ENCODE assay signal across 8 cellular contexts in genomic region chr19:41310031-41310831, GRCh38. TPM values are rescaled to one million over a fixed set of nuclear protein-coding genes. Genes with fewer than 3 reads are reported as not detected.
DNase-seq lines count a peak whose midpoint lies in the region; ATAC-seq, FAIRE-seq and TF ChIP-seq lines count a peak whose summit lies in the region.

Gene CCDC97, plus strand, starts transcription at chr19:41310172. Its CDS starts 139 bp downstream, at chr19:41310311.

- no peaks in the 10 kb centered on the region for H3K9me1 ChIP-seq in endothelial cell of umbilical vein (replicated peaks; ENCODE audit: control insufficient read depth, extremely low read depth, insufficient read depth, low read length)

- no TSS peak for BruUV-seq in endothelial cell of umbilical vein (replicated peaks; lab: Mats Ljungman, UMichigan)

- H3K79me2 ChIP-seq in OCI-LY1 (ENCODE audit: insufficient read depth, low read length) = peaks cover 9% of the 10 kb centered on the region
- H3K79me2 ChIP-seq in endothelial cell of umbilical vein (ENCODE audit: control insufficient read depth, insufficient read depth, low read length) = peaks cover 37% of the 10 kb centered on the region

- no peak for TF ChIP-seq CTCF in OCI-LY1 (IDR thresholded peaks at IDR 0.05; ENCODE audit: low read length)
- TF ChIP-seq CTCF in endothelial cell of umbilical vein (IDR thresholded peaks at IDR 0.05; ENCODE audit: extremely low read depth in 1 of 2, insufficient read depth in 1 of 2, low read depth in 1 of 2, low read length in 2 of 2) = no peak

- H3K9me2 ChIP-seq in OCI-LY1 (ENCODE audit: low read depth, low read length) = no peaks in the 10 kb centered on the region

- DNase-seq in CMK (ENCODE audit: low read depth) (peak; percentile 86), endothelial cell of umbilical vein (ENCODE audit: low read depth, low spot score) (peak; percentile 91), middle frontal gyrus (ENCODE audit: extremely low spot score, low spot score) (peak; percentile 75)
- peak; percentile 95 for DNase-seq in activated CD8-positive, alpha-beta memory T cell treated with anti-CD3 and anti-CD28 coated beads, Interleukin-2, amount 50 U/mL, for 48 hours
- peak; percentile 68 to 82 for DNase-seq in stimulated activated CD8-positive, alpha-beta memory T cell treated with anti-CD3 and anti-CD28 coated beads, Interleukin-4, amount 100 ng/mL, for 1 hour (ENCODE audit: low read depth in 2 of 2, low spot score in 1 of 2)

- intact Hi-C loops in endothelial cell of umbilical vein (cut with micrococcal nuclease) = loop anchor here (1.0 kb wide), 1 partner anchor 42 kb away; no protein-coding TSS in a partner anchor

- H3K4me2 ChIP-seq in OCI-LY1 (ENCODE audit: low read length) (peak within 1 kb of the TSS; percentile 97), endothelial cell of umbilical vein (ENCODE audit: insufficient read depth, low read length) (peak within 1 kb of the TSS; percentile 95)

- dilution Hi-C loops in endothelial cell of umbilical vein (cut with MboI; ENCODE audit: extremely low pct_ligation_motif_present, low sequenced_read_pairs) = no loop called here

- no peak within 1 kb of the TSS for H2AFZ ChIP-seq in OCI-LY1 (ENCODE audit: low read length)
- peak within 1 kb of the TSS; percentile 51 for H2AFZ ChIP-seq in endothelial cell of umbilical vein (ENCODE audit: low read depth, low read length)

- ATAC-seq in GM19468 (IDR thresholded peaks at IDR 0.05; ENCODE audit: extremely low read depth, unreplicated experiment) = peak; percentile 45

- H3F3A ChIP-seq in OCI-LY1 (ENCODE audit: insufficient read depth, low read length) = peaks cover 9% of the 10 kb centered on the region; the same call in 1 of the 2 replicates

- H3K9ac ChIP-seq in HUES48 (ENCODE audit: low read depth, low read length) = peak within 1 kb of the TSS; percentile 89
- peak within 1 kb of the TSS; percentile 96 for H3K9ac ChIP-seq in OCI-LY1 (ENCODE audit: low read length)
- peak within 1 kb of the TSS; percentile 83 for H3K9ac ChIP-seq in endothelial cell of umbilical vein (replicated peaks; ENCODE audit: extremely low read depth, insufficient read depth, low read length)

- H3K4me3 ChIP-seq in HUES48 (ENCODE audit: low read depth, low read length) (peak within 1 kb of the TSS; percentile 92), OCI-LY1 (ENCODE audit: low read depth, low read length, poor library complexity, severe bottlenecking) (peak within 1 kb of the TSS; percentile 83), endothelial cell of umbilical vein (replicated peaks in 1 of 3; ENCODE audit: insufficient read depth in 1 of 3, low read depth in 1 of 3, low read length in 3 of 3) (peak within 1 kb of the TSS; percentile 71 to 97 (median 81))

- H3K27me3 ChIP-seq in HUES48 (ENCODE audit: control insufficient read depth, insufficient read depth, low read length) = no peaks in the 10 kb centered on the region
- H3K27me3 ChIP-seq in OCI-LY1 (ENCODE audit: insufficient read depth, low read length) = no peaks in the 10 kb centered on the region
- no peaks in the 10 kb centered on the region for H3K27me3 ChIP-seq in endothelial cell of umbilical vein (ENCODE audit: control insufficient read depth in 2 of 2, insufficient read depth in 2 of 2, low read length in 2 of 2)

- FAIRE-seq in endothelial cell of umbilical vein (lab: Jason Lieb, UNC) = peak; percentile 95

- H3K9me3 ChIP-seq in HUES48 (ENCODE audit: control insufficient read depth, insufficient read depth, low read length) = no peaks in the 10 kb centered on the region
- H3K9me3 ChIP-seq in OCI-LY1 (ENCODE audit: low read length) = no peaks in the 10 kb centered on the region
- no peaks in the 10 kb centered on the region for H3K9me3 ChIP-seq in endothelial cell of umbilical vein (replicated peaks; ENCODE audit: control insufficient read depth, insufficient read depth, low read length)

- CTCF ChIA-PET in endothelial cell of umbilical vein (lab: Charles Lee) = interaction anchor here (1.2 to 4.1 kb wide), 5 partner anchors 12 to 121 kb away, joined by 4 to 20 read pairs (median 5); no protein-coding TSS in a partner anchor

- H3K27ac ChIP-seq in HUES48 (ENCODE audit: low read depth, low read length) (peak within 1 kb of the TSS; percentile 95), OCI-LY1 (ENCODE audit: low read depth, low read length, poor library complexity, severe bottlenecking) (peak within 1 kb of the TSS; percentile 82), endothelial cell of umbilical vein (ENCODE audit: insufficient read depth, low read depth, low read length) (peak within 1 kb of the TSS; percentile 57)

- TF ChIP-seq POLR2A in endothelial cell of umbilical vein (IDR thresholded peaks at IDR 0.05; ENCODE audit: low read depth, low read length) = peak; percentile 98

- peaks cover 7% of the 10 kb centered on the region for H3K4me1 ChIP-seq in HUES48 (ENCODE audit: control insufficient read depth, insufficient read depth, low read length)
- peaks cover 29% of the 10 kb centered on the region for H3K4me1 ChIP-seq in OCI-LY1 (ENCODE audit: insufficient read depth, low read length, severe bottlenecking)
- peaks cover 42% of the 10 kb centered on the region for H3K4me1 ChIP-seq in endothelial cell of umbilical vein (ENCODE audit: control insufficient read depth, extremely low read depth, insufficient read depth, low read length)

- H4K20me1 ChIP-seq in OCI-LY1 (ENCODE audit: insufficient read depth, low read length) = no peaks in the 10 kb centered on the region
- no peaks in the 10 kb centered on the region for H4K20me1 ChIP-seq in endothelial cell of umbilical vein (replicated peaks; ENCODE audit: control insufficient read depth, extremely low read depth, insufficient read depth, low read length)

- POLR2A ChIA-PET in endothelial cell of umbilical vein (lab: Charles Lee) = interaction anchor here (0.7 kb wide), 1 partner anchor 12 kb away, joined by 7 read pairs; no protein-coding TSS in a partner anchor

- H3K36me3 ChIP-seq in HUES48 (ENCODE audit: control insufficient read depth, insufficient read depth, low read length) (peaks cover 48% of the 10 kb centered on the region), OCI-LY1 (ENCODE audit: insufficient read depth, low read length) (peaks cover 54% of the 10 kb centered on the region), endothelial cell of umbilical vein (ENCODE audit: control insufficient read depth in 2 of 2, extremely low read depth in 1 of 2, insufficient read depth in 2 of 2, low read length in 2 of 2) (peaks cover 16 to 22% of the 10 kb centered on the region in 2 experiments)

TF ChIP-seq in endothelial cell of umbilical vein, 7 proteins besides CTCF, POLR2A, EP300 and RAD21:
- TF ChIP-seq JUN (IDR thresholded peaks at IDR 0.05; ENCODE audit: borderline replicate concordance, insufficient read depth, insufficient read length, low read depth) (no peak), MYC (IDR thresholded peaks at IDR 0.05; ENCODE audit: low read depth, low read length) (peak; percentile 57), POLR2AphosphoS5 (IDR thresholded peaks at IDR 0.05; ENCODE audit: insufficient read depth, low read depth, low read length) (peak; percentile 96), MAX (IDR thresholded peaks at IDR 0.05; ENCODE audit: insufficient read depth, insufficient read length) (peak; percentile 13)

RNA-seq across cellular contexts. Expression of gene CCDC97, which starts in this region (rescaled TPM):
- total RNA-seq in endothelial cell of umbilical vein = 24.2 and 27.2 TPM in 2 replicates
- 19.7 and 20.7 TPM in 2 replicates for polyA plus RNA-seq in endothelial cell of umbilical vein
- polyA plus RNA-seq in endothelial cell of umbilical vein (2011; cell fraction: cytosol; rRNA removed) = 11.1 and 12.9 TPM in 2 replicates
- 13.2 TPM in 2 replicates for polyA plus RNA-seq in endothelial cell of umbilical vein (2011; cell fraction: nucleus; rRNA removed)
- polyA plus RNA-seq in endothelial cell of umbilical vein (2012) = 16.7 and 18.4 TPM in 2 replicates
- 16.3 and 20.4 TPM in 2 replicates for polyA minus RNA-seq in endothelial cell of umbilical vein
- 7.8 TPM for polyA minus RNA-seq in endothelial cell of umbilical vein (2011; cell fraction: cytosol; rRNA and poly(A)+ RNA removed)
- polyA minus RNA-seq in endothelial cell of umbilical vein (2011; cell fraction: nucleus; rRNA and poly(A)+ RNA removed) = 13.1 and 19.1 TPM in 2 replicates

Comparison
In these comparisons a context has a peak if more than half of its experiments do, and no peak if none do; other contexts are left out.
1. Peak in every context shown above with its lines: DNase-seq, ATAC-seq, H3K4me3 ChIP-seq and H3K27ac ChIP-seq.